In genomic region chr10:55287346-55287745, GRCh38 we compare ENCODE assay signal across 18 cellular contexts.
DNase-seq lines count a peak whose midpoint lies in the region; ATAC-seq and TF ChIP-seq lines count a peak whose summit lies in the region.
"Had no signal": no experiment of that assay in that cellular context is flagged by ENCODE, and none has a peak within 500 bp of the region (broad histone marks: within the 10 kb centered on the region; RNA-seq: fewer than 3 reads in every experiment).

No MANE protein-coding gene starts in this region.

- H3K27ac Mint-ChIP-seq in MCF 10A (ENCODE audit: low read depth, unreplicated experiment): no peak overlapping the region
- H3K27ac Mint-ChIP-seq in brain: no peak overlapping the region
- no peak overlapping the region for H3K27ac Mint-ChIP-seq in osteocyte (ENCODE audit: unreplicated experiment)
- H3K27ac Mint-ChIP-seq: activated naive CD8-positive, alpha-beta T cell had no signal

- H3K4me3 ChIP-seq in breast epithelium (no peak overlapping the region), LNCaP clone FGC (ENCODE audit: low read depth, low read length) (no peak overlapping the region), foreskin fibroblast (ENCODE audit: low read depth in 1 of 2, low read length in 2 of 2) (no peak overlapping the region)
- H3K4me3 ChIP-seq: sigmoid colon had no signal

- H3K9me3 Mint-ChIP-seq in MCF 10A (ENCODE audit: unreplicated experiment) (peaks cover 7% of the 10 kb centered on the region), brain (peaks cover 0 to 9% (median 7%) of the 10 kb centered on the region in 5 experiments), osteocyte (ENCODE audit: unreplicated experiment) (peaks cover 10% of the 10 kb centered on the region)

- H3K27me3 ChIP-seq in breast epithelium: no peaks in the 10 kb centered on the region
- H3K27me3 ChIP-seq: neutrophil, sigmoid colon had no signal

- POLR2A ChIA-PET in MCF 10A (lab: Yijun Ruan, JAX): no interaction called here

- ATAC-seq in esophagus mucosa: no peak

- no peak overlapping the region for H3K27ac ChIP-seq in breast epithelium
- H3K27ac ChIP-seq: neutrophil, sigmoid colon had no signal

- intact Hi-C loops in MCF 10A (cut with micrococcal nuclease): loop anchor here (1.0 to 2.0 kb wide), 2 partner anchors 214 to 451 kb away; no protein-coding TSS in a partner anchor
- intact Hi-C loops in breast epithelium (cut with DNase I; ENCODE audit: low total_unique reads): no loop called here

- DNase-seq in MCF 10A (ENCODE audit: unreplicated experiment) (peak; percentile 5), breast epithelium (ENCODE audit: low spot score in 2 of 2) (no peak), LNCaP clone FGC (ENCODE audit: low read depth) (no peak), osteocyte (ENCODE audit: extremely low spot score, unreplicated experiment) (no peak), foreskin fibroblast (no peak), activated gamma-delta T cell (lab: John Stamatoyannopoulos, UW) (no peak)
- DNase-seq: activated CD4-positive, alpha-beta T cell treated with anti-CD3 and anti-CD28 coated beads, Interleukin-2, amount 50 U/mL, for 48 hours; activated T-cell treated with anti-CD3 and anti-CD28 coated beads, Interleukin-2, amount 50 U/mL, for 1 hour; GDM1; hippocampal formation; MM.1S; NCI-H2029 treated with DMSO at 0.1 percent for 48 hours; NCI-H526 treated with DMSO at 0.1 percent for 48 hours; sigmoid colon had no signal

- no peak for TF ChIP-seq POLR2A in breast epithelium (IDR thresholded peaks at IDR 0.05)

- TF ChIP-seq CTCF in MCF 10A (IDR thresholded peaks at IDR 0.05; ENCODE audit: unreplicated experiment): no peak
- TF ChIP-seq CTCF in breast epithelium (IDR thresholded peaks at IDR 0.05): no peak
- peak; percentile 47 for TF ChIP-seq CTCF in LNCaP clone FGC (IDR thresholded peaks at IDR 0.05; ENCODE audit: control insufficient read depth, extremely low read depth, insufficient read depth)
- TF ChIP-seq CTCF in brain (conservative IDR thresholded peaks at IDR 0.05): peak; percentile 22 to 32
- peak; percentile 43 for TF ChIP-seq CTCF in osteocyte (IDR thresholded peaks at IDR 0.05)
- TF ChIP-seq CTCF in foreskin fibroblast (IDR thresholded peaks at IDR 0.05; ENCODE audit: low read depth, low read length): no peak

- CTCF ChIA-PET in MCF 10A (lab: Yijun Ruan, JAX): interaction anchor here (0.6 to 1.3 kb wide), 3 partner anchors 9 to 618 kb away, joined by 3 to 4 read pairs (median 4); no protein-coding TSS in a partner anchor

- BruUV-seq in MCF 10A (replicated peaks; lab: Mats Ljungman, UMichigan): no TSS peak

- H3K36me3 ChIP-seq in breast epithelium: no peaks in the 10 kb centered on the region
- H3K36me3 ChIP-seq: neutrophil, sigmoid colon had no signal

- peaks cover 0 to under 1% of the 10 kb centered on the region in 2 donors for H3K9me3 ChIP-seq in breast epithelium
- H3K9me3 ChIP-seq: neutrophil, sigmoid colon had no signal

- H3K4me1 Mint-ChIP-seq in MCF 10A (ENCODE audit: insufficient read depth, unreplicated experiment) (no peaks in the 10 kb centered on the region), brain (peaks cover 4% of the 10 kb centered on the region), osteocyte (ENCODE audit: unreplicated experiment) (peaks cover 3% of the 10 kb centered on the region)

- no peaks in the 10 kb centered on the region for H3K4me1 ChIP-seq in breast epithelium
- H3K4me1 ChIP-seq: sigmoid colon had no signal

- no peak overlapping the region for H3K4me3 Mint-ChIP-seq in MCF 10A (ENCODE audit: unreplicated experiment)
- H3K4me3 Mint-ChIP-seq in brain: no peak overlapping the region
- no peak overlapping the region for H3K4me3 Mint-ChIP-seq in osteocyte (ENCODE audit: unreplicated experiment)
- H3K4me3 Mint-ChIP-seq: activated naive CD8-positive, alpha-beta T cell had no signal

- H3K27me3 Mint-ChIP-seq in MCF 10A (ENCODE audit: insufficient read depth, unreplicated experiment) (peaks cover 36% of the 10 kb centered on the region), brain (peaks cover 3% of the 10 kb centered on the region), osteocyte (ENCODE audit: unreplicated experiment) (peaks cover 17% of the 10 kb centered on the region)
- H3K27me3 Mint-ChIP-seq: activated naive CD8-positive, alpha-beta T cell had no signal

- H3K36me3 Mint-ChIP-seq in MCF 10A (ENCODE audit: insufficient read depth, unreplicated experiment): no peaks in the 10 kb centered on the region
- H3K36me3 Mint-ChIP-seq in brain: peaks cover 4% of the 10 kb centered on the region
- no peaks in the 10 kb centered on the region for H3K36me3 Mint-ChIP-seq in osteocyte (ENCODE audit: unreplicated experiment)
- H3K36me3 Mint-ChIP-seq: activated naive CD8-positive, alpha-beta T cell had no signal

Comparison
In these comparisons a context has a peak if more than half of its experiments do, and no peak if none do; other contexts are left out.
1. CTCF ChIP-seq: peak in LNCaP clone FGC (single experiment), brain (2 of 2) and osteocyte (single experiment); none in MCF 10A (single experiment), breast epithelium (0 of 3) and foreskin fibroblast (single experiment).